1 cellular context compared by ENCODE assay signal in genomic region chr7:77197135-77197534, GRCh38.
TF ChIP-seq lines count a peak whose summit lies in the region.

No MANE protein-coding gene starts in this region.

TF ChIP-seq in IMR-90, 13 proteins besides CTCF, POLR2A, EP300 and RAD21 (continued from another document):
- no peak for TF ChIP-seq BHLHE40 (IDR thresholded peaks at IDR 0.05; ENCODE audit: low read depth, low read length)
- no peak for TF ChIP-seq MXI1 (IDR thresholded peaks at IDR 0.05; ENCODE audit: borderline replicate concordance, low read depth, low read length)
- no peak for TF ChIP-seq USF2 (IDR thresholded peaks at IDR 0.05; ENCODE audit: low read depth, low read length)
- TF ChIP-seq RFX5 (IDR thresholded peaks at IDR 0.05; ENCODE audit: low read depth, low read length) = no peak
- TF ChIP-seq SMC3 (IDR thresholded peaks at IDR 0.05; ENCODE audit: low read depth, low read length) = no peak
- TF ChIP-seq RCOR1 (IDR thresholded peaks at IDR 0.05; ENCODE audit: insufficient replicate concordance, low read length) = no peak
- no peak for TF ChIP-seq CHD1 (IDR thresholded peaks at IDR 0.05; ENCODE audit: low read depth, low read length)
- no peak for TF ChIP-seq MAFK (IDR thresholded peaks at IDR 0.05; ENCODE audit: low read depth, low read length)
- no peak for TF ChIP-seq MAZ (IDR thresholded peaks at IDR 0.05; ENCODE audit: borderline replicate concordance, low read depth, low read length)
